Comparison of ENCODE assay signal across 1 cellular context in genomic region chr20:62305765-62306431, GRCh38.
TF ChIP-seq lines count a peak whose summit lies in the region.

No MANE protein-coding gene starts in this region.

TF ChIP-seq in IMR-90, 13 proteins besides CTCF, POLR2A, EP300 and RAD21:
- TF ChIP-seq MXI1 (IDR thresholded peaks at IDR 0.05; ENCODE audit: borderline replicate concordance, low read depth, low read length) (no peak), FOS (IDR thresholded peaks at IDR 0.05; ENCODE audit: low read depth, low read length) (no peak), SMC3 (IDR thresholded peaks at IDR 0.05; ENCODE audit: low read depth, low read length) (no peak)
